In genomic region chr6:62285612-62286469, GRCh38 we compare ENCODE assay signal across 9 cellular contexts. TPM values are rescaled to one million over a fixed set of nuclear protein-coding genes. Genes with fewer than 3 reads are reported as not detected.
A peak's percentile ranks its signal among the peaks of the same experiment; 100 is the strongest.
DNase-seq lines count a peak whose midpoint lies in the region; ATAC-seq and TF ChIP-seq lines count a peak whose summit lies in the region.
"Had no signal": no experiment of that assay in that cellular context is flagged by ENCODE, and none has a peak within 500 bp of the region (broad histone marks: within the 10 kb centered on the region; RNA-seq: fewer than 3 reads in every experiment).

Gene KHDRBS2 (minus strand): TSS chr6:62286225.

- H4K8ac ChIP-seq in neuronal stem cell (ENCODE audit: low read depth, low read length): no peak within 1 kb of the TSS

- peak within 1 kb of the TSS; percentile 89 for H3K14ac ChIP-seq in neuronal stem cell (ENCODE audit: low read length)

- H3K4me2 ChIP-seq in MM.1S (ENCODE audit: low read depth, low read length): peak within 1 kb of the TSS; percentile 94
- peak within 1 kb of the TSS; percentile 86 for H3K4me2 ChIP-seq in neuronal stem cell (ENCODE audit: insufficient read depth, low read length, poor library complexity, severe bottlenecking)

- H3K4ac ChIP-seq in neuronal stem cell (ENCODE audit: low read length): no peak within 1 kb of the TSS

- peaks cover 10% of the 10 kb centered on the region; the same call in 1 of the 2 replicates for H3K4me1 ChIP-seq in MM.1S (ENCODE audit: low read length)
- H3K4me1 ChIP-seq in neuronal stem cell (ENCODE audit: control insufficient read depth in 2 of 2, insufficient read depth in 1 of 2, low read depth in 1 of 2, low read length in 2 of 2): peaks cover 0 to 6% of the 10 kb centered on the region in 2 donors

- H3F3A ChIP-seq in MM.1S (ENCODE audit: insufficient read depth, low read length): no peaks in the 10 kb centered on the region

- WGBS in neuronal stem cell (ENCODE audit: extremely low coverage in 2 of 2, insufficient read length in 2 of 2, insufficient replicate concordance in 1 of 2), 2 donors: no CpG with 5 or more reads among the region's 66 CpGs

- H2AK5ac ChIP-seq in neuronal stem cell (ENCODE audit: low read depth, low read length): no peak within 1 kb of the TSS

- no peaks in the 10 kb centered on the region for H3K79me2 ChIP-seq in MM.1S (ENCODE audit: low read length)

- peak within 1 kb of the TSS; percentile 94 for H3K18ac ChIP-seq in neuronal stem cell (ENCODE audit: low read length)

- peak within 1 kb of the TSS; percentile 51 for H3K23ac ChIP-seq in neuronal stem cell (ENCODE audit: low read depth, low read length, poor library complexity)

- intact Hi-C loops in Right ventricle myocardium inferior (cut with DNase I): no loop called here

- H3K27ac ChIP-seq in MM.1S (ENCODE audit: low read length): peak within 1 kb of the TSS; percentile 47; the same call in 1 of the 2 replicates
- H3K27ac ChIP-seq in WERI-Rb-1: no peak within 1 kb of the TSS
- peak within 1 kb of the TSS; percentile 62 for H3K27ac ChIP-seq in neuronal stem cell (replicated peaks; ENCODE audit: low read length)

- H3K36me3 ChIP-seq in H7 (replicated peaks; ENCODE audit: control insufficient read depth, insufficient read depth, low read length) (no peaks in the 10 kb centered on the region), MM.1S (replicated peaks; ENCODE audit: insufficient read depth, low read length) (no peaks in the 10 kb centered on the region), WERI-Rb-1 (no peaks in the 10 kb centered on the region), neuronal stem cell (replicated peaks in 1 of 2; ENCODE audit: control insufficient read depth in 2 of 2, insufficient read depth in 2 of 2, low read length in 2 of 2) (no peaks in the 10 kb centered on the region)

- no peaks in the 10 kb centered on the region for H3K9me2 ChIP-seq in MM.1S (replicated peaks; ENCODE audit: insufficient read depth, low read length)

- H2BK15ac ChIP-seq in neuronal stem cell (ENCODE audit: low read length): peak within 1 kb of the TSS; percentile 13

- DNase-seq in H7 (peak; percentile 88), MM.1S (peak; percentile 91), WERI-Rb-1 (peak; percentile 15), Right ventricle myocardium inferior (ENCODE audit: missing footprints) (peak; percentile 88), neuronal stem cell (ENCODE audit: low spot score) (peak; percentile 85), T-helper 9 cell (no peak)
- DNase-seq in effector CD8-positive, alpha-beta T cell (lab: John Stamatoyannopoulos, UW): no peak

- H3K4me3 ChIP-seq in H7 (ENCODE audit: insufficient read depth, low read depth, low read length): peak within 1 kb of the TSS; percentile 84
- H3K4me3 ChIP-seq in MM.1S (ENCODE audit: low read length): peak within 1 kb of the TSS; percentile 86
- H3K4me3 ChIP-seq in WERI-Rb-1 (ENCODE audit: low read depth, low read length): no peak within 1 kb of the TSS
- H3K4me3 ChIP-seq in neuronal stem cell (ENCODE audit: low read length in 2 of 2): peak within 1 kb of the TSS; percentile 70 to 92

- H3K79me1 ChIP-seq in neuronal stem cell (ENCODE audit: low read depth, low read length): no peaks in the 10 kb centered on the region

- H2BK5ac ChIP-seq in neuronal stem cell (ENCODE audit: low read length): peak within 1 kb of the TSS; percentile 33

- H3K9ac ChIP-seq in MM.1S (ENCODE audit: low read length): peak within 1 kb of the TSS; percentile 61
- peak within 1 kb of the TSS; percentile 97 for H3K9ac ChIP-seq in neuronal stem cell (ENCODE audit: low read depth, low read length, poor library complexity)

- no peak within 1 kb of the TSS for H2BK12ac ChIP-seq in neuronal stem cell (ENCODE audit: low read length)

- H4K91ac ChIP-seq in neuronal stem cell (ENCODE audit: low read depth, low read length, poor library complexity): no peak within 1 kb of the TSS

- peaks cover 17% of the 10 kb centered on the region for H3K27me3 ChIP-seq in H7 (ENCODE audit: control insufficient read depth, insufficient read depth, low read length)
- no peaks in the 10 kb centered on the region for H3K27me3 ChIP-seq in MM.1S (replicated peaks; ENCODE audit: insufficient read depth, low read length)
- peaks cover 47% of the 10 kb centered on the region for H3K27me3 ChIP-seq in WERI-Rb-1 (ENCODE audit: insufficient read depth, low read depth, severe bottlenecking)
- H3K27me3 ChIP-seq in neuronal stem cell (ENCODE audit: control insufficient read depth in 3 of 3, insufficient read depth in 3 of 3, low read depth in 1 of 3, low read length in 3 of 3): peaks cover 0 to 14% (median 0%) of the 10 kb centered on the region in 3 experiments

- H2BK120ac ChIP-seq in neuronal stem cell (ENCODE audit: low read depth, low read length): no peak within 1 kb of the TSS

- H4K20me1 ChIP-seq in MM.1S (ENCODE audit: insufficient read depth, low read length): no peaks in the 10 kb centered on the region

- ATAC-seq in GM18511 (IDR thresholded peaks at IDR 0.05; ENCODE audit: unreplicated experiment) (peak; percentile 100), Right ventricle myocardium inferior (peak; percentile 79)

- H3K9me3 ChIP-seq in MM.1S (replicated peaks; ENCODE audit: insufficient read depth, low read length) (no peaks in the 10 kb centered on the region), WERI-Rb-1 (ENCODE audit: severe bottlenecking) (no peaks in the 10 kb centered on the region), neuronal stem cell (replicated peaks in 1 of 2; ENCODE audit: control insufficient read depth in 2 of 2, insufficient read depth in 1 of 2, low read depth in 1 of 2, low read length in 2 of 2) (no peaks in the 10 kb centered on the region)

- no peak for TF ChIP-seq CTCF in MM.1S (IDR thresholded peaks at IDR 0.05; ENCODE audit: low read length)
- no peak for TF ChIP-seq CTCF in WERI-Rb-1 (IDR thresholded peaks at IDR 0.05; ENCODE audit: low read depth, low read length)

- H2AFZ ChIP-seq in MM.1S (ENCODE audit: low read length) (peak within 1 kb of the TSS; percentile 91), neuronal stem cell (ENCODE audit: low read length) (peak within 1 kb of the TSS; percentile 98)

RNA-seq across cellular contexts. Expression of gene KHDRBS2, which starts in this region (rescaled TPM):
- total RNA-seq in H7 (2014; rRNA removed; shearing (Covaris generic)): 3.7 and 6.3 TPM in 2 replicates
- total RNA-seq in Right ventricle myocardium inferior: not detected
- polyA plus RNA-seq in neuronal stem cell (2013, experiment 1 of 2): 7.9 TPM
- polyA plus RNA-seq in neuronal stem cell (2013, experiment 2 of 2): 8.0 TPM
- total RNA-seq: T-helper 1 cell treated with Interleukin-12 subunit alpha and Interleukin-12 subunit beta and Interleukin-4 antibody, amounts not matched to agents 30 ng/mL and 1 ng/mL, for 36 hours had no signal

Comparison
In these comparisons a context has a peak if more than half of its experiments do, and no peak if none do; other contexts are left out.
1. Peak in DNase-seq and ATAC-seq in Right ventricle myocardium inferior; RNA of the gene not detected or under 1 TPM.
2. DNase-seq: peak in H7 (single experiment), MM.1S (single experiment), WERI-Rb-1 (single experiment) and neuronal stem cell (single experiment); none in T-helper 9 cell (single experiment) and effector CD8-positive, alpha-beta T cell (single experiment).